ENCODE assay signal across 1 cellular context in the genomic region with DNA sequence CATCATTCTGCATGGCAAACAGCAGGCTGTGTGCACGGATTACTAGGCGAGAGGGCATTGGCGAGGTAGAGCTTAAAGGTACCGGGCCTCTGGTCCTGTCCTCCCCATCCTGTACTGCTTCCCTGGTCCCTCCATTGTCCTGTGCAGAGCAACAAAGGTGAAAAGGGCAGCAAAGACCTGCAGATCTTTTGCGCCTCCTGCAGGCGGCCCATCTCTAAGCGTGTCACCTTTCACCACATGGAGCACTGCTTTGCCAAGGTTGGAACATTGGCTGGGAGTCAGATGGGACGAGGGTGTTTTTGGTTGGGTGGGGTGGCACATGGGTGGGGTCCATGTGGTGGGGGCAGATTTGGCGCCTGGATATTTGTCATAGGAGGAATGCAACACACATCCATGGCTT.
TF ChIP-seq lines count a peak whose summit lies in the region.

No MANE protein-coding gene starts in this region.

TF ChIP-seq in HepG2, 621 proteins besides CTCF, POLR2A, EP300 and RAD21 (continued from another document):
- TF ChIP-seq ZNF235 (CRISPR knock-in tag; IDR thresholded peaks at IDR 0.05; ENCODE audit: borderline replicate concordance), result no peak
- no peak for TF ChIP-seq ARHGAP35 (CRISPR knock-in tag; IDR thresholded peaks at IDR 0.05; ENCODE audit: borderline replicate concordance)
- TF ChIP-seq FOXC1 (CRISPR knock-in tag; IDR thresholded peaks at IDR 0.05; ENCODE audit: borderline replicate concordance), result no peak
- TF ChIP-seq ZFY (CRISPR knock-in tag; IDR thresholded peaks at IDR 0.05), result no peak
- TF ChIP-seq STAG1 (CRISPR knock-in tag; IDR thresholded peaks at IDR 0.05), result peak; percentile 37
- no peak for TF ChIP-seq ZNF792 (CRISPR knock-in tag; IDR thresholded peaks at IDR 0.05)
- no peak for TF ChIP-seq ATF4 (CRISPR knock-in tag; IDR thresholded peaks at IDR 0.05)
- TF ChIP-seq ZNF160 (CRISPR knock-in tag; IDR thresholded peaks at IDR 0.05), result no peak
- TF ChIP-seq REXO4 (CRISPR knock-in tag; IDR thresholded peaks at IDR 0.05; ENCODE audit: borderline replicate concordance), result no peak
- TF ChIP-seq KDM5A (IDR thresholded peaks at IDR 0.05; ENCODE audit: borderline replicate concordance, low read length), result no peak
- TF ChIP-seq, protein P1, sequence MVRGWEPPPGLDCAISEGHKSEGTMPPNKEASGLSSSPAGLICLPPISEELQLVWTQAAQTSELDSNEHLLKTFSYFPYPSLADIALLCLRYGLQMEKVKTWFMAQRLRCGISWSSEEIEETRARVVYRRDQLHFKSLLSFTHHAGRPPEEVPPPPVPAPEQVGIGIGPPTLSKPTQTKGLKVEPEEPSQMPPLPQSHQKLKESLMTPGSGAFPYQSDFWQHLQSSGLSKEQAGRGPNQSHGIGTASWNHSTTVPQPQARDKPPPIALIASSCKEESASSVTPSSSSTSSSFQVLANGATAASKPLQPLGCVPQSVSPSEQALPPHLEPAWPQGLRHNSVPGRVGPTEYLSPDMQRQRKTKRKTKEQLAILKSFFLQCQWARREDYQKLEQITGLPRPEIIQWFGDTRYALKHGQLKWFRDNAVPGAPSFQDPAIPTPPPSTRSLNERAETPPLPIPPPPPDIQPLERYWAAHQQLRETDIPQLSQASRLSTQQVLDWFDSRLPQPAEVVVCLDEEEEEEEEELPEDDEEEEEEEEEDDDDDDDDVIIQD (CRISPR knock-in tag; IDR thresholded peaks at IDR 0.05; ENCODE audit: low read depth), result no peak
- no peak for TF ChIP-seq MTERF4 (CRISPR knock-in tag; IDR thresholded peaks at IDR 0.05)
- no peak for TF ChIP-seq HMGA1 (CRISPR knock-in tag; conservative IDR thresholded peaks at IDR 0.05)
- TF ChIP-seq ZBTB20 (CRISPR knock-in tag; IDR thresholded peaks at IDR 0.05; ENCODE audit: borderline replicate concordance, low read depth), result no peak
- no peak for TF ChIP-seq ZFX (CRISPR knock-in tag; IDR thresholded peaks at IDR 0.05; ENCODE audit: low read depth)
